Comparison of ENCODE assay signal across 21 cellular contexts in the genomic region with DNA sequence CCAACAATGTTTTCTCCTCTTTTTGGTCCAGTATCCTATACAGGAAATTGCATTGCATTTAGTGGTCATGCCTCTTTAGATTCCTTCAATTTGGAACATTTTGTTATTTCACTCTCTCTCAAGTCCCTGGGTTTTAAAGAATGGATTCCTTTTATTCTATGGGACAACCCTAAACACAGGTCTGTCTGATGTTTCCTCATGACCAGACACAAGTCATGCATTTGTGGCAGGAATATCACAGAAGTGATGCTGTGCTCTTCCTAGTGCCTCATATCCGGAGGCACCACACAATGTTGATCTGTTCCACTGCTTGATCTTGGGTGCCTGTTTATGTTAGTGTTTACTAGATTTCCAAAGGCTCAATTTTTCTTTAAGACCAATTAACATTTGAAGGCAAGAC.
"Had no signal": no experiment of that assay in that cellular context is flagged by ENCODE, and none has a peak within 500 bp of the region (broad histone marks: within the 10 kb centered on the region; RNA-seq: fewer than 3 reads in every experiment).

No MANE protein-coding gene starts in this region.

- H3K27ac Mint-ChIP-seq: mesothelial cell of epicardium had no signal

- H3K36me3 ChIP-seq: esophagus muscularis mucosa, gastrocnemius medialis, heart right ventricle, left lung, lower lobe of right lung had no signal

- H3K27ac ChIP-seq: coronary artery, dorsolateral prefrontal cortex, esophagus muscularis mucosa, foreskin keratinocyte, gastrocnemius medialis, heart right ventricle, left lung, lower lobe of right lung had no signal

- H3K9me3 ChIP-seq: esophagus muscularis mucosa, gastrocnemius medialis, left lung, lower lobe of right lung, mucosa of descending colon had no signal

- DNase-seq: dermis blood vessel endothelial cell; dorsolateral prefrontal cortex; effector CD4-positive, alpha-beta T cell; effector memory CD4-positive, alpha-beta T cell; foreskin keratinocyte; gastrocnemius medialis; glutamatergic neuron; head of caudate nucleus; heart right ventricle; hippocampal formation; left cardiac atrium; left lung; left ventricle myocardium superior; lower lobe of right lung; mesenchymal stem cell; mucosa of descending colon; naive B cell; naive thymus-derived CD8-positive, alpha-beta T cell had no signal

- H3K4me3 Mint-ChIP-seq: mesothelial cell of epicardium; naive B cell; naive thymus-derived CD8-positive, alpha-beta T cell had no signal

- H3K27me3 ChIP-seq: dorsolateral prefrontal cortex, esophagus muscularis mucosa, gastrocnemius medialis, heart right ventricle, left lung had no signal

- H3K36me3 Mint-ChIP-seq: mesothelial cell of epicardium had no signal

- H3K4me1 Mint-ChIP-seq: mesothelial cell of epicardium; naive B cell; naive thymus-derived CD8-positive, alpha-beta T cell had no signal

- H3K4me1 ChIP-seq: gastrocnemius medialis, heart right ventricle, left lung, lower lobe of right lung had no signal

- H3K4me3 ChIP-seq: coronary artery, dorsolateral prefrontal cortex, esophagus muscularis mucosa, gastrocnemius medialis, heart right ventricle, left lung, lower lobe of right lung, mucosa of descending colon had no signal
